In the genomic region with DNA sequence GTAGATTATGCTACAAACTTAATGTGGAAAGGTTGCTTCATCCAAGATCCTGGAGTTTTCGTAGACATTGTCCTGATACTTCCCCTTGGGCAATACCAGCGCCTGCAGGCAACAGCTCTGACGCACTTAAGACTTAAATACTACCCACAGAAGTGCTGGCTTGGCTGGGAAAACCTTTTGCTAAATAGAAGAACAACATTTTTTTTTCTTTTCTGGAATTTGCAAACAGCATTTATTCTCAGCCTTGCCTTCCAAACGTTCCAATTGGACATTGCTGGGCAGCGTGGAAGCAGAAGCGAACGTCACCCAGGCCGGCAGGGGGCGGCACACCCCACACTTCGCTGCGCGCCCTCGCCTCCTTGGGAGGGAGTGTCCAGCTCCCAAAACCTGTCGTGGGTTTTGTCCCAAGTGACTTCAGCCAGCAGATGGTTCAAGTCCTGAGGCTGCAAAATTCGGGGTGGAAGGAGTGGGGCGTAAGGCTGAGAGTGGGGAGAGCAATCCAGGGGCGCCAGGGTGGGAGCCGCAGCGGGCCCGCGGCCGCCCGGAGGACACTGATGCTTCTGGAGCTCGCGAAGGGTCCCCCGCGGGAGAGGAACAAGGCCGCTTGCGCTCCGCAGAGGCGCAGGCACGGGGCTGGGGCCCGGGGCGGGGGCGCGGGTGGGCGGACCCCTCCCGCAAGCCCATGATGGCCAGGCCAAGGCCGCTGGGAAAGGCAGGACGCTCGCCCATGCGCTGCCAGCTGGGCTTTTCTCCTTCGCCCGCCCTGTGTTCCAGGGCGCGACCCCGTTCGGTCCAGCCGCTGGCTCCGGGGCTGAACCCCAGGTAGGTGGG, we compare ENCODE assay signal across 8 cellular contexts.
A peak's percentile ranks its signal among the peaks of the same experiment; 100 is the strongest.
DNase-seq lines count a peak whose midpoint lies in the region; ATAC-seq, FAIRE-seq and TF ChIP-seq lines count a peak whose summit lies in the region.

No MANE protein-coding gene starts in this region.

- peak; percentile 10 for DNase-seq in COR-L47 (lab: John Stamatoyannopoulos, UW)
- peak; percentile 24 for DNase-seq in HS-5 (ENCODE audit: low read depth)
- peak; percentile 86 for DNase-seq in SK-N-SH
- peak; percentile 55 for DNase-seq in activated naive CD8-positive, alpha-beta T cell treated with anti-CD3 and anti-CD28 coated beads for 36 hours
- peak; percentile 82 for DNase-seq in Right ventricle myocardium superior
- DNase-seq in pancreas = peak; percentile 68 to 93 (median 84)
- DNase-seq in tibial nerve (ENCODE audit: low spot score in 2 of 2) = peak; percentile 58 to 61

- intact Hi-C loops in Right ventricle myocardium superior (cut with DNase I) (loop anchor here (5.0 to 10.0 kb wide), 2 partner anchors 62 to 144 kb away; a partner anchor contains a TSS), pancreas (cut with DNase I) (loop anchor here in 2 of 3 donors (5.0 to 10.0 kb wide), 2 partner anchors 444 to 447 kb away; no protein-coding TSS in a partner anchor)

- ATAC-seq in GM21367 (IDR thresholded peaks at IDR 0.05; ENCODE audit: unreplicated experiment) = peak; percentile 72
- peak; percentile 97 for ATAC-seq in Right ventricle myocardium superior (ENCODE audit: poor library complexity)
- peak; percentile 98 to 99 (median 99) for ATAC-seq in pancreas

- H3K36me3 ChIP-seq in SK-N-SH (replicated peaks in 1 of 2; ENCODE audit: control insufficient read depth in 1 of 2, insufficient read depth in 2 of 2, low read length in 1 of 2) (no peaks in the 10 kb centered on the region), pancreas (no peaks in the 10 kb centered on the region), tibial nerve (no peaks in the 10 kb centered on the region)

- TF ChIP-seq CTCF in SK-N-SH (IDR thresholded peaks at IDR 0.05) (peak; percentile 97), pancreas (IDR thresholded peaks at IDR 0.05) (peak; percentile 83 to 92 (median 91)), tibial nerve (IDR thresholded peaks at IDR 0.05) (peak; percentile 78 to 95 (median 90))

- CTCF ChIA-PET in SK-N-SH (lab: Yijun Ruan, JAX) = interaction anchor here (0.5 to 13.9 kb wide), 66 partner anchors 9 to 488 kb away, joined by 3 to 380 read pairs (median 4); a partner anchor contains a TSS

- H3K4me1 ChIP-seq in SK-N-SH (ENCODE audit: control insufficient read depth in 1 of 2, insufficient read depth in 2 of 2, low read depth in 1 of 2, low read length in 1 of 2) = no peaks in the 10 kb centered on the region
- peaks cover 0 to 4% (median 0%) of the 10 kb centered on the region in 3 donors for H3K4me1 ChIP-seq in pancreas
- H3K4me1 ChIP-seq in tibial nerve = peaks cover 0 to 16% (median 1%) of the 10 kb centered on the region in 4 donors

- peak; percentile 92 for TF ChIP-seq RAD21 in SK-N-SH (IDR thresholded peaks at IDR 0.05; ENCODE audit: low read length)

- no peak for FAIRE-seq in pancreas (lab: Jason Lieb, UNC)

- no peaks in the 10 kb centered on the region for H3F3A ChIP-seq in SK-N-SH (replicated peaks; ENCODE audit: insufficient read depth)

- TF ChIP-seq EP300 in SK-N-SH (IDR thresholded peaks at IDR 0.05; ENCODE audit: borderline replicate concordance in 1 of 2, low read depth in 1 of 2, low read length in 1 of 2) = no peak
- TF ChIP-seq EP300 in tibial nerve (IDR thresholded peaks at IDR 0.05) = peak; percentile 44 to 78

- H2AFZ ChIP-seq in SK-N-SH (ENCODE audit: low read depth) = peak overlapping the region; percentile 75

- H3K79me2 ChIP-seq in SK-N-SH (ENCODE audit: insufficient read depth) = no peaks in the 10 kb centered on the region

- WGBS in SK-N-SH (ENCODE audit: low lambda C conversion rate) = 5% methylated on average over 23 of the region's 50 CpGs
- 2 to 3% methylated on average over 48 to 50 of the region's 50 CpGs for WGBS in pancreas, 2 donors
- WGBS in tibial nerve, 2 donors = 2 to 6% methylated on average over 18 to 26 of the region's 50 CpGs

- peak overlapping the region; percentile 51 to 70 for H3K4me3 ChIP-seq in SK-N-SH (ENCODE audit: low read depth in 2 of 2, low read length in 1 of 2)
- peak overlapping the region; percentile 26 to 66 (median 41) for H3K4me3 ChIP-seq in pancreas
- peak overlapping the region; percentile 39 to 70 (median 56) for H3K4me3 ChIP-seq in tibial nerve

- H3K9me3 ChIP-seq in SK-N-SH (no peaks in the 10 kb centered on the region), pancreas (no peaks in the 10 kb centered on the region), tibial nerve (peaks cover 0 to 6% (median 0%) of the 10 kb centered on the region in 4 donors)

- no peak overlapping the region; the same call in 1 of the 2 replicates for H3K9ac ChIP-seq in SK-N-SH

- no peaks in the 10 kb centered on the region for H3K4me1 Mint-ChIP-seq in activated naive CD8-positive, alpha-beta T cell treated with anti-CD3 and anti-CD28 coated beads for 36 hours

- no peaks in the 10 kb centered on the region for H3K9me2 ChIP-seq in SK-N-SH

- no peak overlapping the region for H3K27ac ChIP-seq in SK-N-SH (ENCODE audit: low read depth in 2 of 2, low read length in 1 of 2)
- H3K27ac ChIP-seq in pancreas = no peak overlapping the region
- peak overlapping the region; percentile 45 to 87 (median 65) for H3K27ac ChIP-seq in tibial nerve

- TF ChIP-seq POLR2A in tibial nerve (IDR thresholded peaks at IDR 0.05) = peak in 1 of 2 donors; percentile 17

- peak overlapping the region; percentile 82 for H3K4me2 ChIP-seq in SK-N-SH

- no peak overlapping the region for H3K4me3 Mint-ChIP-seq in activated naive CD8-positive, alpha-beta T cell treated with anti-CD3 and anti-CD28 coated beads for 36 hours

- H3K9me3 Mint-ChIP-seq in activated naive CD8-positive, alpha-beta T cell treated with anti-CD3 and anti-CD28 coated beads for 36 hours = no peaks in the 10 kb centered on the region

- H4K20me1 ChIP-seq in SK-N-SH (ENCODE audit: insufficient read depth) = no peaks in the 10 kb centered on the region

- peaks cover 41% of the 10 kb centered on the region for H3K27me3 Mint-ChIP-seq in activated naive CD8-positive, alpha-beta T cell treated with anti-CD3 and anti-CD28 coated beads for 36 hours

- no peak overlapping the region for H3K27ac Mint-ChIP-seq in activated naive CD8-positive, alpha-beta T cell treated with anti-CD3 and anti-CD28 coated beads for 36 hours

- H3K27me3 ChIP-seq in SK-N-SH (ENCODE audit: insufficient read depth) (no peaks in the 10 kb centered on the region; the same call in 1 of the 2 replicates), pancreas (no peaks in the 10 kb centered on the region), tibial nerve (peaks cover 0 to 2% of the 10 kb centered on the region in 2 donors)

- H3K36me3 Mint-ChIP-seq in activated naive CD8-positive, alpha-beta T cell treated with anti-CD3 and anti-CD28 coated beads for 36 hours = no peaks in the 10 kb centered on the region

- POLR2A ChIA-PET in SK-N-SH (lab: Yijun Ruan, JAX) = no interaction called here

TF ChIP-seq in SK-N-SH, 30 proteins besides CTCF, POLR2A, EP300 and RAD21:
- TF ChIP-seq FOSL2 (IDR thresholded peaks at IDR 0.05; ENCODE audit: borderline replicate concordance, low read depth) (no peak), JUND (IDR thresholded peaks at IDR 0.05) (no peak), GATA2 (CRISPR knock-in tag; IDR thresholded peaks at IDR 0.05) (0 out of 2 replicates have a peak, but pooled peaks have one; percentile 6), SMC3 (IDR thresholded peaks at IDR 0.05; ENCODE audit: low read depth, low read length) (peak; percentile 93), GABPA (IDR thresholded peaks at IDR 0.05; ENCODE audit: low read depth) (no peak)
- TF ChIP-seq, protein P1, sequence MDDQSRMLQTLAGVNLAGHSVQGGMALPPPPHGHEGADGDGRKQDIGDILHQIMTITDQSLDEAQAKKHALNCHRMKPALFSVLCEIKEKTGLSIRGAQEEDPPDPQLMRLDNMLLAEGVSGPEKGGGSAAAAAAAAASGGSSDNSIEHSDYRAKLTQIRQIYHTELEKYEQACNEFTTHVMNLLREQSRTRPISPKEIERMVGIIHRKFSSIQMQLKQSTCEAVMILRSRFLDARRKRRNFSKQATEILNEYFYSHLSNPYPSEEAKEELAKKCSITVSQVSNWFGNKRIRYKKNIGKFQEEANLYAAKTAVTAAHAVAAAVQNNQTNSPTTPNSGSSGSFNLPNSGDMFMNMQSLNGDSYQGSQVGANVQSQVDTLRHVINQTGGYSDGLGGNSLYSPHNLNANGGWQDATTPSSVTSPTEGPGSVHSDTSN (IDR thresholded peaks at IDR 0.05) = no peak
- TF ChIP-seq, protein P2, sequence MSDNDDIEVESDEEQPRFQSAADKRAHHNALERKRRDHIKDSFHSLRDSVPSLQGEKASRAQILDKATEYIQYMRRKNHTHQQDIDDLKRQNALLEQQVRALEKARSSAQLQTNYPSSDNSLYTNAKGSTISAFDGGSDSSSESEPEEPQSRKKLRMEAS (IDR thresholded peaks at IDR 0.05; ENCODE audit: low read depth) = 0 out of 2 replicates have a peak, but pooled peaks have one; percentile 33

Comparison
In these comparisons a context has a peak if more than half of its experiments do, and no peak if none do; other contexts are left out.
1. DNase-seq: peak in every context shown above with its lines; median percentile 86 in SK-N-SH; 84 in pancreas; 82 in Right ventricle myocardium superior; 60 in tibial nerve; 55 in activated naive CD8-positive, alpha-beta T cell treated with anti-CD3 and anti-CD28 coated beads for 36 hours; 24 in HS-5; 10 in COR-L47.
2. H3K27ac ChIP-seq: peak in tibial nerve (4 of 4); none in SK-N-SH (0 of 2) and pancreas (0 of 4).
3. Peak in every context shown above with its lines, with median percentiles within 50 percentile points of each other: ATAC-seq, H3K4me3 ChIP-seq and CTCF ChIP-seq.